ENCODE assay signal across 13 cellular contexts in the genomic region with DNA sequence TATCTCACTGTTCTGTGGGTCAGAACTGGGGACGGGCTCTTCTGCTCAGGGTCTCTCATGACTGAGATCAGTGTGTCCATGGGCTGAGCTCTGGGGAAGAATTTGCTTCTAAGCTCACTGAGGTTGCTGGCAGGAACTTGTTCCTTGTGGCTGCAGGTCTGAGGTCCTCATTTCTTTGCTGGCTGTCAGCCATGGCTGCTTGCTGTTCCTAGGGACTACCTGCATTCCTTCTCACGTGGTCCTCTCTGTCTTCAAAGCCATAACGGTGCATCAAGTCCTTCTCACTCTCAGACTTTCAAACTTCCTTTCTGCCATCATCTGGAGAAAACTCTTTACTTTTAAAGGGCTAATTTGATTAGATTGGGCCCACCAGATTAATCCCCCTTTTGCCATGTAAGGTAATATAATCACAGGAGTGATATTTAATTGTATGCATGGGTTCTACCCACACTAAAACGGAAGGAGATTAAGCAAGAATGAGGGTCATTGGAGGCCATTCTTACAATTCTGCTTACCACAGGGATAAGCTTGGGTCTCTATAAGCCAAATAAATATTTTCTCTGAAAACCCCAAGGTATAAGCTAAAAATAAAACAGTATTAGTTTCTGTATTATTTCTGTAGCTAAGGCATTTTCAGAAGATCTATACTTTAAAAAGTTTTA.
"Had no signal": no experiment of that assay in that cellular context is flagged by ENCODE, and none has a peak within 500 bp of the region (broad histone marks: within the 10 kb centered on the region; RNA-seq: fewer than 3 reads in every experiment).

No MANE protein-coding gene starts in this region.

- DNase-seq: effector CD8-positive, alpha-beta T cell; foreskin melanocyte; head of caudate nucleus; left colon; naive thymus-derived CD4-positive, alpha-beta T cell; psoas muscle; spleen; stimulated activated CD4-positive, alpha-beta T cell treated with anti-CD3 and anti-CD28 coated beads, Interleukin-15, amount 100 ng/mL, for 24 hours; stimulated activated CD4-positive, alpha-beta T cell treated with anti-CD3 and anti-CD28 coated beads, Interleukin-1b, Interleukin-23, amount 100 ng/mL, for 48 hours; stimulated activated CD4-positive, alpha-beta T cell treated with anti-CD3 and anti-CD28 coated beads, Interleukin-4, amount 100 ng/mL, for 24 hours; tibial artery; upper lobe of left lung; uterus had no signal
